ENCODE assay signal across 1 cellular context in the genomic region with DNA sequence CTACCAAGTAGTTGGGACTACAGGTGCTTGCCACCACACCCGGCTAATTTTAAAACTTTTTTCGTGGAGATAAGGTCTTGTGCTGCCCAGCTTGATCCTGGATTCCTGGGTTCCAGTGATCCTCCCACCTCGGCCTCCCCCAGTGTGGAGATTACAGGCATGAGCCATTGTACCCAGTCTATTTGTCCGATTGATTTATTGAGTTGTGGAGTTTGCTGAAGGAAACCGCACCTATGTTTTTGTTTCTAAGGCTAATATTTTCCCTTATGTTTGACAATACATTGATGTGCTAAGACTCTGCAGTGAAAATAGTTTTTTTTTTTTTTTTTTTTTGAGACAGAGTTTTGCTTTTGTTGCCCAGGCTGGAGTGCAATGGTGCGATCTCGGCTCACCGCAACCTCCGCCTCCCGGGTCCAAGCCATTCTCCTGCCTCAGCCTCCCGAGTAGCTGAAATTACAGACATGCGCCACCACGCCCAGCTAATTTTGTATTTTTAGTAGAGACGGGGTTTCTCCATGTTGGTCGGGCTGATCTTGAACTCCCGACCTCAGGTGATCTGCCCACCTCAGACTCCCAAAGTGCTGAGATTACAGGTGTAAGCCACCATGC. TPM values are rescaled to one million over a fixed set of nuclear protein-coding genes. Genes with fewer than 3 reads are reported as not detected.
"Had no signal": no experiment of that assay in that cellular context is flagged by ENCODE, and none has a peak within 500 bp of the region (broad histone marks: within the 10 kb centered on the region; RNA-seq: fewer than 3 reads in every experiment).

No MANE protein-coding gene starts in this region.

RNA-seq across cellular contexts. Expression of gene MARVELD2, which starts 57.7 kb away (rescaled TPM):
- total RNA-seq: SK-MEL-5 had no signal
